15 cellular contexts compared by ENCODE assay signal in genomic region chr20:36624068-36624813, GRCh38. TPM values are rescaled to one million over a fixed set of nuclear protein-coding genes. Genes with fewer than 3 reads are reported as not detected.
DNase-seq lines count a peak whose midpoint lies in the region; ATAC-seq, FAIRE-seq and TF ChIP-seq lines count a peak whose summit lies in the region.
"Had no signal": no experiment of that assay in that cellular context is flagged by ENCODE, and none has a peak within 500 bp of the region (broad histone marks: within the 10 kb centered on the region; RNA-seq: fewer than 3 reads in every experiment).

No MANE protein-coding gene starts in this region.

- peak overlapping the region; percentile 53 for H3K27ac Mint-ChIP-seq in activated naive CD4-positive, alpha-beta T cell treated with anti-CD3 and anti-CD28 coated beads, Interleukin-2, amount 10 ng/mL, durations not matched to agents 7 days and 5 days
- H3K27ac Mint-ChIP-seq in activated naive CD8-positive, alpha-beta T cell treated with anti-CD3 and anti-CD28 coated beads, Interleukin-2, amount 10 ng/mL, durations not matched to agents 7 days and 5 days, result peak overlapping the region; percentile 81

- H3K9me3 ChIP-seq in tibial nerve, result no peaks in the 10 kb centered on the region
- H3K9me3 ChIP-seq in kidney (ENCODE audit: control insufficient read depth in 1 of 2, low read length in 2 of 2), result no peaks in the 10 kb centered on the region
- H3K9me3 ChIP-seq: adrenal gland, BE2C had no signal

- peaks cover 0 to 8% (median 0%) of the 10 kb centered on the region in 4 donors for H3K4me1 ChIP-seq in tibial nerve
- H3K4me1 ChIP-seq in kidney (ENCODE audit: control insufficient read depth in 1 of 2, insufficient read depth in 1 of 2, low read depth in 1 of 2, low read length in 2 of 2), result no peaks in the 10 kb centered on the region
- H3K4me1 ChIP-seq: adrenal gland, BE2C had no signal

- H3K36me3 Mint-ChIP-seq in activated naive CD4-positive, alpha-beta T cell treated with anti-CD3 and anti-CD28 coated beads, Interleukin-2, amount 10 ng/mL, durations not matched to agents 7 days and 5 days, result peaks cover 41% of the 10 kb centered on the region
- peaks cover 38% of the 10 kb centered on the region for H3K36me3 Mint-ChIP-seq in activated naive CD8-positive, alpha-beta T cell treated with anti-CD3 and anti-CD28 coated beads, Interleukin-2, amount 10 ng/mL, durations not matched to agents 7 days and 5 days

- CTCF ChIA-PET in activated naive CD4-positive, alpha-beta T cell treated with anti-CD3 and anti-CD28 coated beads, Interleukin-2, amount 10 ng/mL, durations not matched to agents 7 days and 5 days (lab: Charles Lee), result interaction anchor here (1.0 to 2.5 kb wide), 3 partner anchors 11 to 20 kb away, joined by 5 to 8 read pairs (median 6); partner anchors contain the start of gene RAB5IF

- no peak for TF ChIP-seq EP300 in tibial nerve (IDR thresholded peaks at IDR 0.05)

- H3K4me3 Mint-ChIP-seq in activated naive CD4-positive, alpha-beta T cell treated with anti-CD3 and anti-CD28 coated beads, Interleukin-2, amount 10 ng/mL, durations not matched to agents 7 days and 5 days, result no peak overlapping the region
- no peak overlapping the region for H3K4me3 Mint-ChIP-seq in activated naive CD8-positive, alpha-beta T cell treated with anti-CD3 and anti-CD28 coated beads, Interleukin-2, amount 10 ng/mL, durations not matched to agents 7 days and 5 days

- H3K27ac ChIP-seq in tibial nerve (peak overlapping the region in 3 of 4 donors; percentile 30 to 55 (median 53)), kidney (ENCODE audit: low read depth in 2 of 2, low read length in 2 of 2) (no peak overlapping the region)
- H3K27ac ChIP-seq: adrenal gland had no signal

- no peak overlapping the region for H3K9ac ChIP-seq in kidney (ENCODE audit: low read length in 2 of 2)

- H3K36me3 ChIP-seq in tibial nerve (no peaks in the 10 kb centered on the region), kidney (ENCODE audit: control insufficient read depth in 1 of 2, insufficient read depth in 2 of 2, low read length in 2 of 2) (no peaks in the 10 kb centered on the region)
- H3K36me3 ChIP-seq: adrenal gland, BE2C had no signal

- TF ChIP-seq POLR2A in tibial nerve (IDR thresholded peaks at IDR 0.05), result no peak

- intact Hi-C loops in kidney (cut with DNase I), result no loop called here

- H3K27me3 ChIP-seq in tibial nerve, result no peaks in the 10 kb centered on the region
- H3K27me3 ChIP-seq: adrenal gland, BE2C had no signal

- POLR2A ChIA-PET in activated naive CD8-positive, alpha-beta T cell treated with anti-CD3 and anti-CD28 coated beads, Interleukin-2, amount 10 ng/mL, durations not matched to agents 7 days and 5 days (lab: Charles Lee), result interaction anchor here (0.9 to 5.1 kb wide), 3 partner anchors 10 to 20 kb away, joined by 3 to 40 read pairs (median 16); partner anchors contain the start of genes RAB5IF and SLA2

- H3K27me3 Mint-ChIP-seq in activated naive CD4-positive, alpha-beta T cell treated with anti-CD3 and anti-CD28 coated beads, Interleukin-2, amount 10 ng/mL, durations not matched to agents 7 days and 5 days, result no peaks in the 10 kb centered on the region
- no peaks in the 10 kb centered on the region for H3K27me3 Mint-ChIP-seq in activated naive CD8-positive, alpha-beta T cell treated with anti-CD3 and anti-CD28 coated beads, Interleukin-2, amount 10 ng/mL, durations not matched to agents 7 days and 5 days

- peak; percentile 22 for ATAC-seq in activated naive CD8-positive, alpha-beta T cell treated with anti-CD3 and anti-CD28 coated beads, Interleukin-2, amount 10 ng/mL, durations not matched to agents 7 days and 5 days (ENCODE audit: low read depth)
- ATAC-seq in GM19324 (IDR thresholded peaks at IDR 0.05; ENCODE audit: low FRiP score, unreplicated experiment), result no peak

- no peak overlapping the region for H3K4me3 ChIP-seq in tibial nerve
- no peak overlapping the region for H3K4me3 ChIP-seq in kidney (ENCODE audit: low read length in 2 of 2)
- H3K4me3 ChIP-seq: adrenal gland had no signal

- TF ChIP-seq CTCF in tibial nerve (IDR thresholded peaks at IDR 0.05) (no peak), kidney (IDR thresholded peaks at IDR 0.05; ENCODE audit: borderline replicate concordance, extremely low read depth, insufficient read depth) (no peak)

- H3K9me3 Mint-ChIP-seq in activated naive CD4-positive, alpha-beta T cell treated with anti-CD3 and anti-CD28 coated beads, Interleukin-2, amount 10 ng/mL, durations not matched to agents 7 days and 5 days, result no peaks in the 10 kb centered on the region
- H3K9me3 Mint-ChIP-seq in activated naive CD8-positive, alpha-beta T cell treated with anti-CD3 and anti-CD28 coated beads, Interleukin-2, amount 10 ng/mL, durations not matched to agents 7 days and 5 days, result no peaks in the 10 kb centered on the region

- 49 to 51% methylated on average over 13 of the region's 13 CpGs for WGBS in tibial nerve, 2 donors

- peaks cover 34% of the 10 kb centered on the region for H3K4me1 Mint-ChIP-seq in activated naive CD4-positive, alpha-beta T cell treated with anti-CD3 and anti-CD28 coated beads, Interleukin-2, amount 10 ng/mL, durations not matched to agents 7 days and 5 days
- peaks cover 38% of the 10 kb centered on the region for H3K4me1 Mint-ChIP-seq in activated naive CD8-positive, alpha-beta T cell treated with anti-CD3 and anti-CD28 coated beads, Interleukin-2, amount 10 ng/mL, durations not matched to agents 7 days and 5 days

- DNase-seq in activated naive CD4-positive, alpha-beta T cell treated with anti-CD3 and anti-CD28 coated beads, Interleukin-2, amount 10 ng/mL, durations not matched to agents 7 days and 5 days, result no peak
- no peak for DNase-seq in activated naive CD4-positive, alpha-beta T cell treated with Interleukin-2 at 50 U/mL for 16 hours
- no peak for DNase-seq in activated naive CD8-positive, alpha-beta T cell treated with anti-CD3 and anti-CD28 coated beads, Interleukin-2, amount 10 ng/mL, durations not matched to agents 7 days and 5 days
- peak; percentile 63 for DNase-seq in islet precursor cell
- no peak for DNase-seq in tibial nerve (ENCODE audit: low spot score in 2 of 2)
- no peak for DNase-seq in kidney
- no peak for DNase-seq in DMS114 treated with DMSO at 0.1 percent for 48 hours (lab: John Stamatoyannopoulos, UW; ENCODE audit: unreplicated experiment)
- DNase-seq: adrenal gland; BE2C; NCI-H2171 treated with DMSO at 0.1 percent for 48 hours; stimulated activated CD4-positive, alpha-beta T cell treated with anti-CD3 and anti-CD28 coated beads, Interleukin-4, amount 100 ng/mL, for 4 hours had no signal

- FAIRE-seq in kidney (lab: Jason Lieb, UNC), result no peak

RNA-seq across cellular contexts. Expression of gene RAB5IF, which starts 18.7 kb away (rescaled TPM):
- 10 to 100 TPM; 73.1 to 76.1 TPM for total RNA-seq in activated naive CD8-positive, alpha-beta T cell treated with anti-CD3 and anti-CD28 coated beads, Interleukin-2, amount 10 ng/mL, durations not matched to agents 7 days and 5 days
- total RNA-seq in tibial nerve, result 10 to 100 TPM; 44.6 to 62.7 (median 53.3) TPM
- 71.0 TPM for total RNA-seq in kidney
- 110 TPM for polyA plus RNA-seq in kidney (ENCODE audit: insufficient read depth, low read depth, low replicate concordance)

RNA-seq across cellular contexts. Expression of gene SLA2, which starts 21.8 kb away (rescaled TPM):
- total RNA-seq in activated naive CD8-positive, alpha-beta T cell treated with anti-CD3 and anti-CD28 coated beads, Interleukin-2, amount 10 ng/mL, durations not matched to agents 7 days and 5 days, result 100 to 1,000 TPM; 103 TPM
- total RNA-seq in tibial nerve (under 1 TPM in 3 of 4 donors, not detected in 1; 0.20 to 0.30 (median 0.21) TPM), kidney (1.5 TPM)
- polyA plus RNA-seq in kidney (ENCODE audit: insufficient read depth, low read depth, low replicate concordance), result 0.24 TPM
- total RNA-seq: fibroblast of villous mesenchyme, H4, myocyte had no signal

RNA-seq across cellular contexts. Expression of gene TGIF2, which starts 50.8 kb away (rescaled TPM):
- 10 to 100 TPM; 32.2 to 33.1 TPM for total RNA-seq in activated naive CD8-positive, alpha-beta T cell treated with anti-CD3 and anti-CD28 coated beads, Interleukin-2, amount 10 ng/mL, durations not matched to agents 7 days and 5 days
- total RNA-seq in tibial nerve, result 10 to 100 TPM; 13.2 to 27.7 (median 19.6) TPM
- 15.3 TPM for total RNA-seq in kidney
- 11.0 TPM for polyA plus RNA-seq in kidney (ENCODE audit: insufficient read depth, low read depth, low replicate concordance)

Comparison
In these comparisons a context has a peak if more than half of its experiments do, and no peak if none do; other contexts are left out.
1. H3K27ac ChIP-seq: peak in tibial nerve (3 of 4); none in kidney (0 of 2).
2. RNA of gene SLA2, which starts 21.8 kb away (total RNA-seq): 103 TPM in activated naive CD8-positive, alpha-beta T cell treated with anti-CD3 and anti-CD28 coated beads, Interleukin-2, amount 10 ng/mL, durations not matched to agents 7 days and 5 days; 1.5 TPM in kidney (single experiment) and 0.20 to 0.30 TPM in tibial nerve; every median in the first group is over 10 times any median in the second.